In the genomic region with DNA sequence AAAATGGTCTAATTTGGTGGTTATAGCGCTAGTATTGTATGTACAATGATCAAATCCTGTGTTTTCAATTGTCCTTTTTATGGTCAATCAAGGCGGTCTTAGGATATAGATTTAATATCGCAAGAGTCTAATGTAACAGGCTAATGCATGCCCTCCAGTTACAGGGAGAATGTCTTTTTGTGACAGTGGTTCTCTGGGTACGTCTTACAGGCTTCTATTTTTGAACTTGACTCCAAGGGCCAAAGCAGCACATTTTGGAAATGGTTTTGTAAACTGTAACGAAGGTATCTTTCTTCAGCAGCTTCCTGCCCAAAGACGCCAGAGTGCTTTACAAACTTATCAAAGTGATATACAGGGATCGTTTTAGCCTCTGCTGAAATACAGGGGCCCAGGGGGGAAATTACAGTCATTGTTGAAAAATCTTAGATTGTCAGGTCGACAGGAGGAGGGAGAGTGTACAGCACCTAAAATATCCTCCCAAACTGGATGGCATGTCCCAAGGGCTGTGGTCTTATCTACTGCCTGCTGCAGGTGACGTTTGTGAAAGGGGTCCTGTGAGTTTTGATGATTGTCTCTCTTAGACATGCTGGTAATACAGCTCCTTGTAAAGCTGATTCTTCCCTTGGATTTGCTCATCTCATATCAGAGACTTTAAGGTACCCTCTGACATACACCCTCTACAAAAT, we compare ENCODE assay signal across 25 cellular contexts.
"Had no signal": no experiment of that assay in that cellular context is flagged by ENCODE, and none has a peak within 500 bp of the region (broad histone marks: within the 10 kb centered on the region; RNA-seq: fewer than 3 reads in every experiment).

No MANE protein-coding gene starts in this region.

- H3K4me3 ChIP-seq: neural progenitor cell, ovary, psoas muscle, right lobe of liver, sigmoid colon, stomach, thoracic aorta, thyroid gland, tibial nerve, upper lobe of left lung, vagina had no signal

- H3K4me1 ChIP-seq: neural progenitor cell, parathyroid adenoma, right lobe of liver, sigmoid colon, stomach, thyroid gland, tibial nerve, upper lobe of left lung, vagina had no signal

- FAIRE-seq: small intestine, urothelium cell line had no signal

- H3K27me3 ChIP-seq: neural progenitor cell, ovary, right lobe of liver, sigmoid colon, stomach, thyroid gland, tibial nerve, upper lobe of left lung, vagina had no signal

- H3K9me3 ChIP-seq: ovary, psoas muscle, right lobe of liver, sigmoid colon, stomach, thoracic aorta, thyroid gland, tibial nerve, upper lobe of left lung, vagina had no signal

- DNase-seq: natural killer cell; occipital lobe; ovary; posterior cingulate gyrus; psoas muscle; right lobe of liver; sigmoid colon; small intestine; stimulated activated CD4-positive, alpha-beta T cell treated with anti-CD3 and anti-CD28 coated beads, Interleukin-15, amount 100 ng/mL, for 24 hours; stimulated activated CD4-positive, alpha-beta T cell treated with anti-CD3 and anti-CD28 coated beads, Interleukin-2, amount 100 ng/mL, for 24 hours; stimulated activated CD4-positive, alpha-beta T cell treated with anti-CD3 and anti-CD28 coated beads, Interleukin-2, amount 100 ng/mL, for 48 hours; stimulated activated CD4-positive, alpha-beta T cell treated with anti-CD3 and anti-CD28 coated beads, Interleukin-4, amount 100 ng/mL, for 24 hours; stimulated activated naive B cell treated with anti-CD40 and anti-IgM and Interleukin-4, amounts not matched to agents 10 μg/mL and 1 μg/mL and 100 μg/mL, for 72 hours; stimulated activated naive CD4-positive, alpha-beta T cell treated with Interleukin-2 at 50 U/mL for 16 hours; stomach; thyroid gland; trophoblast cell; upper lobe of left lung had no signal

- ATAC-seq: natural killer cell; right lobe of liver; stimulated activated effector memory CD8-positive, alpha-beta T cell treated with anti-CD3 and anti-CD28 coated beads, Interleukin-12 subunit alpha, Interleukin-12 subunit beta, amount 100 ng/mL, for 72 hours; stimulated activated naive B cell treated with anti-CD40 and anti-IgM and Interleukin-4, amounts not matched to agents 10 μg/mL and 1 μg/mL and 100 μg/mL, for 72 hours had no signal

- H3K36me3 ChIP-seq: neural progenitor cell, ovary, right lobe of liver, sigmoid colon, stomach, thoracic aorta, thyroid gland, tibial nerve, upper lobe of left lung, vagina had no signal

- H3K27ac ChIP-seq: neural progenitor cell, ovary, parathyroid adenoma, psoas muscle, right lobe of liver, sigmoid colon, stomach, thoracic aorta, thyroid gland, tibial nerve, upper lobe of left lung, vagina had no signal
